Comparison of ENCODE assay signal across 18 cellular contexts in genomic region chr18:12079504-12080237, GRCh38. TPM values are rescaled to one million over a fixed set of nuclear protein-coding genes. Genes with fewer than 3 reads are reported as not detected.
A peak's percentile ranks its signal among the peaks of the same experiment; 100 is the strongest.
DNase-seq lines count a peak whose midpoint lies in the region; ATAC-seq, FAIRE-seq and TF ChIP-seq lines count a peak whose summit lies in the region.
"Had no signal": no experiment of that assay in that cellular context is flagged by ENCODE, and none has a peak within 500 bp of the region (broad histone marks: within the 10 kb centered on the region; RNA-seq: fewer than 3 reads in every experiment).

No MANE protein-coding gene starts in this region.

- H3K36me3 ChIP-seq in heart left ventricle: no peaks in the 10 kb centered on the region
- no peaks in the 10 kb centered on the region for H3K36me3 ChIP-seq in breast epithelium
- no peaks in the 10 kb centered on the region for H3K36me3 ChIP-seq in testis (ENCODE audit: low read depth, missing control alignments)
- no peaks in the 10 kb centered on the region for H3K36me3 ChIP-seq in small intestine (ENCODE audit: control insufficient read depth in 2 of 2, insufficient read depth in 2 of 2, low read length in 2 of 2)
- H3K36me3 ChIP-seq: neutrophil had no signal

- WGBS in heart left ventricle, 4 donors: 61 to 71% (median 61%) methylated on average over 6 of the region's 6 CpGs
- WGBS in testis, 2 donors: 45 to 46% methylated on average over 6 of the region's 6 CpGs
- 72 to 87% (median 85%) methylated on average over 6 of the region's 6 CpGs for WGBS in small intestine, 3 donors

- peak in 3 of 5 donors; percentile 22 to 67 (median 35) for DNase-seq in heart left ventricle
- no peak for DNase-seq in cardiac septum (ENCODE audit: low spot score)
- DNase-seq in breast epithelium (ENCODE audit: low spot score in 2 of 2): no peak
- peak; percentile 56 for DNase-seq in iris pigment epithelial cell (ENCODE audit: low read depth)
- peak; percentile 60 for DNase-seq in testis
- DNase-seq in immature natural killer cell: no peak
- no peak for DNase-seq in small intestine
- DNase-seq: activated CD4-positive, alpha-beta memory T cell treated with anti-CD3 and anti-CD28 coated beads for 36 hours; body of pancreas; SHP77 treated with DMSO at 0.1 percent for 48 hours had no signal

- H3K27me3 ChIP-seq in heart left ventricle (no peaks in the 10 kb centered on the region), breast epithelium (no peaks in the 10 kb centered on the region), testis (no peaks in the 10 kb centered on the region), small intestine (ENCODE audit: control insufficient read depth in 2 of 2, insufficient read depth in 2 of 2, low read length in 2 of 2) (no peaks in the 10 kb centered on the region)
- H3K27me3 ChIP-seq: body of pancreas had no signal

- ATAC-seq in heart left ventricle: peak in 1 of 4 donors; percentile 61
- ATAC-seq in GM18867 (IDR thresholded peaks at IDR 0.05; ENCODE audit: unreplicated experiment): no peak
- ATAC-seq: activated T-helper 17 cell treated with anti-CD3 and anti-CD28 coated beads, Interleukin-2, amount 50 U/mL, for 72 hours; body of pancreas had no signal

- H3K27me3 Mint-ChIP-seq in immature natural killer cell (ENCODE audit: low read depth in 3 of 3): peaks cover 0 to 6% (median 2%) of the 10 kb centered on the region in 3 donors

- FAIRE-seq in small intestine (lab: Jason Lieb, UNC): no peak
- FAIRE-seq: A204.1 had no signal

- intact Hi-C loops in heart left ventricle (cut with DNase I): loop anchor here in 1 of 10 donors (5.0 kb wide), 1 partner anchor 222 kb away; no protein-coding TSS in a partner anchor
- intact Hi-C loops in cardiac septum (cut with DNase I): no loop called here
- intact Hi-C loops in breast epithelium (cut with DNase I; ENCODE audit: low total_unique reads): no loop called here
- intact Hi-C loops in testis (cut with DNase I; ENCODE audit: low total_unique reads): no loop called here

- H3K9me3 Mint-ChIP-seq in immature natural killer cell: no peaks in the 10 kb centered on the region
- H3K9me3 Mint-ChIP-seq: activated CD4-positive, alpha-beta memory T cell treated with anti-CD3 and anti-CD28 coated beads for 36 hours; activated T-helper 17 cell treated with anti-CD3 and anti-CD28 coated beads, Interleukin-2, amount 50 U/mL, for 72 hours had no signal

- no peaks in the 10 kb centered on the region for H3K36me3 Mint-ChIP-seq in immature natural killer cell
- H3K36me3 Mint-ChIP-seq: activated CD4-positive, alpha-beta memory T cell treated with anti-CD3 and anti-CD28 coated beads for 36 hours had no signal

- no peak overlapping the region for H3K4me3 ChIP-seq in heart left ventricle
- H3K4me3 ChIP-seq in breast epithelium: no peak overlapping the region
- H3K4me3 ChIP-seq in testis: no peak overlapping the region
- H3K4me3 ChIP-seq in small intestine (ENCODE audit: low read depth in 1 of 2, low read length in 2 of 2): no peak overlapping the region
- H3K4me3 ChIP-seq: body of pancreas had no signal

- H3K4me3 Mint-ChIP-seq in immature natural killer cell: no peak overlapping the region
- H3K4me3 Mint-ChIP-seq: activated CD4-positive, alpha-beta memory T cell treated with anti-CD3 and anti-CD28 coated beads for 36 hours; activated T-helper 17 cell treated with anti-CD3 and anti-CD28 coated beads, Interleukin-2, amount 50 U/mL, for 72 hours had no signal

- peaks cover 1 to 6% of the 10 kb centered on the region in 2 donors for H3K4me1 Mint-ChIP-seq in immature natural killer cell
- H3K4me1 Mint-ChIP-seq: activated T-helper 17 cell treated with anti-CD3 and anti-CD28 coated beads, Interleukin-2, amount 50 U/mL, for 72 hours had no signal

- H3K27ac ChIP-seq in heart left ventricle: no peak overlapping the region
- peak overlapping the region; percentile 32 to 54 for H3K27ac ChIP-seq in breast epithelium
- no peak overlapping the region for H3K27ac ChIP-seq in testis
- H3K27ac ChIP-seq in small intestine (ENCODE audit: low read depth in 1 of 2, low read length in 1 of 2): no peak overlapping the region
- H3K27ac ChIP-seq: body of pancreas, neutrophil had no signal

- TF ChIP-seq CTCF in heart left ventricle (IDR thresholded peaks at IDR 0.05): no peak
- TF ChIP-seq CTCF in breast epithelium (IDR thresholded peaks at IDR 0.05): no peak
- no peak for TF ChIP-seq CTCF in testis (IDR thresholded peaks at IDR 0.05)

- no peaks in the 10 kb centered on the region for H3K9me3 ChIP-seq in heart left ventricle
- no peaks in the 10 kb centered on the region for H3K9me3 ChIP-seq in breast epithelium
- no peaks in the 10 kb centered on the region for H3K9me3 ChIP-seq in testis
- no peaks in the 10 kb centered on the region for H3K9me3 ChIP-seq in small intestine (ENCODE audit: control insufficient read depth, low read depth)
- H3K9me3 ChIP-seq: body of pancreas, neutrophil had no signal

- TF ChIP-seq POLR2A in heart left ventricle (IDR thresholded peaks at IDR 0.05): no peak
- TF ChIP-seq POLR2A in breast epithelium (IDR thresholded peaks at IDR 0.05): no peak
- TF ChIP-seq POLR2A in testis (IDR thresholded peaks at IDR 0.05): no peak

- H3K27ac Mint-ChIP-seq in immature natural killer cell: no peak overlapping the region
- H3K27ac Mint-ChIP-seq: activated CD4-positive, alpha-beta memory T cell treated with anti-CD3 and anti-CD28 coated beads for 36 hours; activated T-helper 17 cell treated with anti-CD3 and anti-CD28 coated beads, Interleukin-2, amount 50 U/mL, for 72 hours had no signal

- H3K4me1 ChIP-seq in heart left ventricle: peaks cover 0 to 8% (median 0%) of the 10 kb centered on the region in 12 donors
- no peaks in the 10 kb centered on the region for H3K4me1 ChIP-seq in breast epithelium
- H3K4me1 ChIP-seq in testis: no peaks in the 10 kb centered on the region
- no peaks in the 10 kb centered on the region for H3K4me1 ChIP-seq in small intestine (ENCODE audit: control insufficient read depth in 2 of 2, insufficient read depth in 1 of 2, low read depth in 1 of 2, low read length in 1 of 2)
- H3K4me1 ChIP-seq: body of pancreas had no signal

RNA-seq across cellular contexts. Expression of gene ANKRD62, which starts 14.0 kb away (rescaled TPM):
- total RNA-seq in heart left ventricle: not detected
- not detected for polyA plus RNA-seq in heart left ventricle
- not detected for total RNA-seq in cardiac septum
- total RNA-seq in breast epithelium: not detected
- total RNA-seq in testis: 10 to 100 TPM; 25.5 to 56.8 TPM
- polyA plus RNA-seq in testis (ENCODE audit: insufficient read depth, low read depth, low replicate concordance): 2.8 TPM
- polyA plus RNA-seq in immature natural killer cell: not detected
- under 1 TPM in 1 of 3 donors, not detected in 2; 0.27 TPM for polyA plus RNA-seq in small intestine
- total RNA-seq: activated CD4-positive, alpha-beta memory T cell treated with anti-CD3 and anti-CD28 coated beads for 36 hours; activated T-helper 17 cell treated with anti-CD3 and anti-CD28 coated beads, Interleukin-2, amount 50 U/mL, for 72 hours; H1; lung microvascular endothelial cell; M059J; subcutaneous adipose tissue had no signal
- polyA plus RNA-seq: H1 had no signal

Comparison
In these comparisons a context has a peak if more than half of its experiments do, and no peak if none do; other contexts are left out.
1. DNase-seq: peak in heart left ventricle (3 of 5), iris pigment epithelial cell (single experiment) and testis (single experiment); none in cardiac septum (single experiment), breast epithelium (0 of 2), immature natural killer cell (0 of 3) and small intestine (single experiment).
2. H3K27ac ChIP-seq: peak in breast epithelium (2 of 2); none in heart left ventricle (0 of 12), testis (0 of 2) and small intestine (0 of 2).
3. RNA of gene ANKRD62, which starts 14.0 kb away (total RNA-seq): 25.5 to 56.8 TPM in testis; not detected in heart left ventricle, not detected in cardiac septum (single experiment) and not detected in breast epithelium; every median in the first group is over 10 times any median in the second.